22 cellular contexts compared by ENCODE assay signal in the genomic region with DNA sequence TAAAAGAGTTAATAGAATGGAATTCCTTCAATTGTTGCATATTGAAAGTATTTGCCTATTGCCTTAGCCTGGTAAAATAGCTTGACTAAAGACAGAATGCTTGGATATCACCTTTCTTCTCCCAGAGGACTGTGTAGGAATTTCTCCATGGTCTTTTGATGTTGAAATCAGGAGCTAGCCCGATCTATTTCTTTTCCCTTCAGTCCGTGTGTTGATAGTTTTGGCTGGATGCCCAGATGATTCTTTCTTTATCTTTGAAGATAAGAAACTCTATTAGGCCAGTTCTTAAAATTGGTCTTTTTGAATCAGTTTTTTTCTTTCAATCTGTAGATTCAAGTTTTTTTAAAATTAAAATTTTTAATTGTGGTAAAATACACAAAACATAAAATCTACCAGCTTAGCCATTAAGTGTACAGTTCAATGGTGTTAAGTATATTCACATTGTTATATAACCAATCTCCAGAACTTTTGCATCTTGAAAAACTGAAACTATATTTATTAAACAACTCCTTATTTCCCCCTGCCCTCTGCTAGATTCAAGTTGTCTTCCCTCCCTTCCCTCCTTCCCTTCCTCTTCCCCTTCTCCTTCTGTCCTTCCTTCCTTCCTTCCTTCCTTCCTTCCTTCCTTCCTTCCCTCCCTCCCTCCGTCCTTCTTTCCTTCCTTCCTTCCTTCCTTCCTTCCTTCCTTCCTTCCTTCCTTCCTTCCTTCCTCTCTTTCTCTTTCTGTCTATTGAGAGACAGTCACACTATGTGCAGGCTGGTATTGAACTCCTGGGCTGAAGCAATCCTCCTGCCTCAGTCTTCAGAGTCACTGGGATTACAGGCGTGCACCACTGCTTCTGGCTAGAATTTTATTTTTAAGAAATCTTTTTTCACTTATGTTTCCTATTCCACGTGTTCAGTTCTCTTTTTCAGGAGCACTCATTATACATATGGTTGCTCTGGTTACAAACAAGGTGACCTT. TPM values are rescaled to one million over a fixed set of nuclear protein-coding genes. Genes with fewer than 3 reads are reported as not detected.
A peak's percentile ranks its signal among the peaks of the same experiment; 100 is the strongest.
DNase-seq lines count a peak whose midpoint lies in the region; ATAC-seq, FAIRE-seq and TF ChIP-seq lines count a peak whose summit lies in the region.
"Had no signal": no experiment of that assay in that cellular context is flagged by ENCODE, and none has a peak within 500 bp of the region (broad histone marks: within the 10 kb centered on the region; RNA-seq: fewer than 3 reads in every experiment).

No MANE protein-coding gene starts in this region.

- no peaks in the 10 kb centered on the region for H3K79me2 ChIP-seq in SK-N-SH (ENCODE audit: insufficient read depth)
- H3K79me2 ChIP-seq in K562 (ENCODE audit: control insufficient read depth, insufficient read depth, low read length), result no peaks in the 10 kb centered on the region
- no peaks in the 10 kb centered on the region for H3K79me2 ChIP-seq in mesendoderm (ENCODE audit: control insufficient read depth, insufficient read depth, low read length)

- no peak overlapping the region for H3K23ac ChIP-seq in mesendoderm (ENCODE audit: low read length)

- intact Hi-C loops in K562 (cut with micrococcal nuclease), result no loop called here

- FAIRE-seq in K562 (lab: Jason Lieb, UNC), result no peak
- FAIRE-seq: H54, HTR-8/SVneo had no signal

- in situ Hi-C loops in K562 (cut with MboI), result no loop called here

- no peak overlapping the region for H3K27ac ChIP-seq in SK-N-SH (ENCODE audit: low read depth in 2 of 2, low read length in 1 of 2)
- H3K27ac ChIP-seq in K562 (ENCODE audit: extremely low read depth, low read depth, low read length), result no peak overlapping the region
- H3K27ac ChIP-seq in mesendoderm (ENCODE audit: low read depth, low read length), result no peak overlapping the region
- H3K27ac ChIP-seq: 22Rv1, Peyer's patch had no signal

- no peak overlapping the region for H2BK15ac ChIP-seq in mesendoderm (replicated peaks; ENCODE audit: low read depth)

- ATAC-seq in SK-N-SH treated with all-trans-retinoic acid at 6 μM for 48 hours (no peak), K562 (no peak)

- H2AK5ac ChIP-seq in mesendoderm (ENCODE audit: low read length), result no peak overlapping the region

- H3K27me3 ChIP-seq in SK-N-SH (ENCODE audit: insufficient read depth) (peaks cover 10% of the 10 kb centered on the region; the same call in 1 of the 2 replicates), K562 (ENCODE audit: control insufficient read depth in 2 of 2, insufficient read depth in 2 of 2, low read length in 2 of 2) (no peaks in the 10 kb centered on the region), mesendoderm (ENCODE audit: insufficient read depth, low read length, poor library complexity) (no peaks in the 10 kb centered on the region)
- H3K27me3 ChIP-seq: Peyer's patch had no signal

- no TSS peak for BruUV-seq in K562 (replicated peaks; lab: Mats Ljungman, UMichigan)

- DNase-seq in SK-N-SH (no peak), K562 (ENCODE audit: extremely low read depth in 1 of 4, low spot score in 3 of 4) (no peak), islet precursor cell (peak; percentile 22), UCSD-AML1 (lab: John Stamatoyannopoulos, UW; ENCODE audit: unreplicated experiment) (no peak), SIG-M5 treated with dmso at 0.1 percent for 504 hours (lab: John Stamatoyannopoulos, UW; ENCODE audit: unreplicated experiment) (no peak), mesendoderm (no peak)
- DNase-seq in activated CD8-positive, alpha-beta memory T cell treated with anti-CD3 and anti-CD28 coated beads, Interleukin-2, amount 50 U/mL, for 48 hours, result no peak
- DNase-seq: DND-41; NCI-H1105; NCI-H1694; NCI-H2081 treated with DMSO at 0.1 percent for 48 hours; NCI-H748 treated with DMSO at 0.1 percent for 48 hours; NK-92 treated with Interleukin-12 subunit alpha and Interleukin-12 subunit beta, amount 100 ng/mL, for 24 hours; Peyer's patch had no signal

- H3K18ac ChIP-seq in mesendoderm (ENCODE audit: low read length), result no peak overlapping the region

- no peak overlapping the region for H2BK120ac ChIP-seq in mesendoderm (ENCODE audit: low read depth, low read length)

- H3K79me1 ChIP-seq in mesendoderm (ENCODE audit: low read length), result no peaks in the 10 kb centered on the region

- H3K4me3 ChIP-seq in SK-N-SH (ENCODE audit: low read depth in 2 of 2, low read length in 1 of 2) (no peak overlapping the region), K562 (no peak overlapping the region), mesendoderm (ENCODE audit: low read length) (no peak overlapping the region)
- H3K4me3 ChIP-seq: Peyer's patch had no signal

- H3K56ac ChIP-seq in mesendoderm (ENCODE audit: low read length), result no peak overlapping the region

- TF ChIP-seq CTCF in SK-N-SH (IDR thresholded peaks at IDR 0.05), result no peak
- TF ChIP-seq CTCF in K562 (IDR thresholded peaks at IDR 0.05 in 2 of 3, conservative IDR thresholded peaks at IDR 0.05 in 1 of 3; ENCODE audit: insufficient read depth in 2 of 3, low read depth in 1 of 3, low read length in 3 of 3), result no peak

- no peaks in the 10 kb centered on the region for H3K9me2 ChIP-seq in SK-N-SH

- no peaks in the 10 kb centered on the region for H3K9me1 ChIP-seq in K562 (ENCODE audit: control insufficient read depth, insufficient read depth, low read length)

- no peak overlapping the region for H2BK5ac ChIP-seq in mesendoderm (ENCODE audit: low read length)

- no peak overlapping the region for H3K9ac ChIP-seq in SK-N-SH
- no peak overlapping the region for H3K9ac ChIP-seq in K562 (ENCODE audit: insufficient read depth in 1 of 2, low read depth in 2 of 2, low read length in 2 of 2)
- no peak overlapping the region for H3K9ac ChIP-seq in mesendoderm (ENCODE audit: low read length)

- H3K4me2 ChIP-seq in SK-N-SH, result no peak overlapping the region
- no peak overlapping the region for H3K4me2 ChIP-seq in K562 (ENCODE audit: insufficient read depth, low read length)
- H3K4me2 ChIP-seq in mesendoderm (ENCODE audit: low read length), result no peak overlapping the region

- no peak overlapping the region for H4K8ac ChIP-seq in mesendoderm (ENCODE audit: low read depth, low read length)

- H3K4me1 ChIP-seq in SK-N-SH (ENCODE audit: control insufficient read depth in 1 of 2, insufficient read depth in 2 of 2, low read depth in 1 of 2, low read length in 1 of 2) (peaks cover 0 to 10% of the 10 kb centered on the region in 2 experiments; a peak in 1 of 4 replicates), K562 (replicated peaks in 1 of 2; ENCODE audit: control insufficient read depth in 2 of 2, insufficient read depth in 2 of 2, low read length in 2 of 2) (no peaks in the 10 kb centered on the region), mesendoderm (ENCODE audit: control insufficient read depth, low read depth, low read length) (no peaks in the 10 kb centered on the region)
- H3K4me1 ChIP-seq: Peyer's patch had no signal

- CTCF ChIA-PET in SK-N-SH (lab: Yijun Ruan, JAX) (interaction anchor here (0.7 kb wide), 1 partner anchor 28 kb away, joined by 3 read pairs; no protein-coding TSS in a partner anchor), K562 (lab: Yijun Ruan, JAX; ENCODE audit: low intra/inter-chr PET ratio) (no interaction called here)

- no peaks in the 10 kb centered on the region for H3K9me3 ChIP-seq in SK-N-SH
- no peaks in the 10 kb centered on the region for H3K9me3 ChIP-seq in K562 (replicated peaks; ENCODE audit: control insufficient read depth, insufficient read depth, low read depth, low read length)

- TF ChIP-seq POLR2A in K562 (conservative IDR thresholded peaks at IDR 0.05), result no peak

- no peak overlapping the region for H3K4ac ChIP-seq in mesendoderm (ENCODE audit: low read depth, low read length)

- no peak for TF ChIP-seq RAD21 in SK-N-SH (IDR thresholded peaks at IDR 0.05; ENCODE audit: low read length)
- no peak for TF ChIP-seq RAD21 in K562 (CRISPR knock-in tag; conservative IDR thresholded peaks at IDR 0.05 in 1 of 2, IDR thresholded peaks at IDR 0.05 in 1 of 2)

- no peaks in the 10 kb centered on the region for H4K20me1 ChIP-seq in SK-N-SH (ENCODE audit: insufficient read depth)
- no peaks in the 10 kb centered on the region for H4K20me1 ChIP-seq in K562 (replicated peaks; ENCODE audit: control insufficient read depth, insufficient read depth, low read length)

- H3F3A ChIP-seq in SK-N-SH (replicated peaks; ENCODE audit: insufficient read depth), result no peaks in the 10 kb centered on the region

- POLR2A ChIA-PET in SK-N-SH (lab: Yijun Ruan, JAX), result no interaction called here
- POLR2A ChIA-PET in K562 (lab: Yijun Ruan, JAX), result no interaction called here

- H4K5ac ChIP-seq in mesendoderm (ENCODE audit: low read length), result no peak overlapping the region

- H3K36me3 ChIP-seq in SK-N-SH (replicated peaks in 1 of 2; ENCODE audit: control insufficient read depth in 1 of 2, insufficient read depth in 2 of 2, low read length in 1 of 2), result no peaks in the 10 kb centered on the region
- no peaks in the 10 kb centered on the region for H3K36me3 ChIP-seq in K562 (ENCODE audit: control insufficient read depth, insufficient read depth, low read length)
- no peaks in the 10 kb centered on the region for H3K36me3 ChIP-seq in mesendoderm (ENCODE audit: control insufficient read depth, insufficient read depth, low read length)
- H3K36me3 ChIP-seq: Peyer's patch had no signal

- 3% methylated on average over 5 of the region's 5 CpGs for WGBS in SK-N-SH (ENCODE audit: low lambda C conversion rate)
- WGBS in K562 (ENCODE audit: insufficient coverage, low coverage, missing lambda C conversion rate), result 4% methylated on average over 4 of the region's 5 CpGs
- no CpG with 5 or more reads among the region's 5 CpGs for WGBS in mesendoderm (ENCODE audit: extremely low coverage, insufficient coverage, low lambda C conversion rate)

- H2AFZ ChIP-seq in SK-N-SH (ENCODE audit: low read depth), result no peak overlapping the region
- H2AFZ ChIP-seq in K562 (ENCODE audit: low read depth, low read length), result no peak overlapping the region

- TF ChIP-seq EP300 in SK-N-SH (IDR thresholded peaks at IDR 0.05; ENCODE audit: borderline replicate concordance in 1 of 2, low read depth in 1 of 2, low read length in 1 of 2) (no peak), K562 (IDR thresholded peaks at IDR 0.05; ENCODE audit: low read length) (no peak)

RNA-seq across cellular contexts. Expression of a gene that starts 10.1 kb away (rescaled TPM):
- polyA plus RNA-seq in SK-N-SH (2012; rRNA removed) (not detected in 2 replicates), K562 (2011; rRNA removed) (not detected in 2 replicates), K562 (2014; fragmentation: Illumina TruSeq; extraction: Trizol) (not detected in 2 replicates), K562 (2014; fragmentation: Nextera tagmentation; extraction: Ambion mirVana) (not detected), K562 (2014; rRNA removed) (not detected in 2 replicates)
- not detected in 2 replicates for polyA plus RNA-seq in SK-N-SH (2012; cell fraction: cytosol; rRNA removed)
- polyA plus RNA-seq in SK-N-SH (2012; cell fraction: nucleus; rRNA removed), result not detected in 2 replicates
- not detected in 2 replicates for total RNA-seq in K562 (2011; cell fraction: chromatin; rRNA removed; ENCODE audit: low replicate concordance)
- total RNA-seq in K562 (2011; cell fraction: nucleolus; rRNA removed), result not detected in 2 replicates
- not detected in 2 replicates for total RNA-seq in K562 (2011; cell fraction: nucleoplasm; rRNA removed)
- total RNA-seq in K562 (2014; rRNA removed) (not detected in 2 replicates), K562 (2014; rRNA removed; fragmentation: Illumina TruSeq; extraction: Trizol) (not detected in 2 replicates), K562 (2015; rRNA removed; fragmentation: Illumina TruSeq; extraction: Trizol) (not detected in 2 replicates), K562 (2021) (not detected in 2 replicates)
- polyA plus RNA-seq in K562 (2011; cell fraction: cytosol; rRNA removed), result not detected in 2 replicates
- not detected in 2 replicates for polyA plus RNA-seq in K562 (2011; cell fraction: nucleus; rRNA removed)
- polyA plus RNA-seq in K562 (2012), result not detected in 2 replicates
- polyA minus RNA-seq in K562 (2011; rRNA and poly(A)+ RNA removed), result not detected in 2 replicates
- polyA minus RNA-seq in K562 (2011; cell fraction: cytosol; rRNA and poly(A)+ RNA removed), result not detected in 2 replicates
- polyA minus RNA-seq in K562 (2011; cell fraction: nucleus; rRNA and poly(A)+ RNA removed), result not detected in 2 replicates
- polyA plus RNA-seq in mesendoderm (2013, experiment 1 of 2), result not detected
- polyA plus RNA-seq in mesendoderm (2013, experiment 2 of 2), result not detected
- total RNA-seq: G401, NCI-H460, Peyer's patch had no signal
- polyA plus RNA-seq: AG04450, CD14-positive monocyte had no signal

RNA-seq across cellular contexts. Expression of a gene that starts 23.6 kb away (rescaled TPM):
- not detected in 2 replicates for polyA plus RNA-seq in SK-N-SH (2012; rRNA removed)
- not detected in 2 replicates for polyA plus RNA-seq in SK-N-SH (2012; cell fraction: cytosol; rRNA removed)
- not detected in 2 replicates for polyA plus RNA-seq in SK-N-SH (2012; cell fraction: nucleus; rRNA removed)
- total RNA-seq in K562 (2011; cell fraction: chromatin; rRNA removed; ENCODE audit: low replicate concordance), result not detected in 2 replicates
- not detected in 2 replicates for total RNA-seq in K562 (2011; cell fraction: nucleolus; rRNA removed)
- total RNA-seq in K562 (2011; cell fraction: nucleoplasm; rRNA removed), result not detected in 2 replicates
- not detected in 2 replicates for total RNA-seq in K562 (2014; rRNA removed)
- not detected in 2 replicates for total RNA-seq in K562 (2014; rRNA removed; fragmentation: Illumina TruSeq; extraction: Trizol)
- not detected in 2 replicates for total RNA-seq in K562 (2015; rRNA removed; fragmentation: Illumina TruSeq; extraction: Trizol)
- total RNA-seq in K562 (2021), result not detected in 2 replicates
- not detected in 2 replicates for polyA plus RNA-seq in K562 (2011; rRNA removed)
- not detected in 2 replicates for polyA plus RNA-seq in K562 (2011; cell fraction: cytosol; rRNA removed)
- not detected in 2 replicates for polyA plus RNA-seq in K562 (2011; cell fraction: nucleus; rRNA removed)
- polyA plus RNA-seq in K562 (2012), result not detected in 2 replicates
- polyA plus RNA-seq in K562 (2014; fragmentation: Illumina TruSeq; extraction: Trizol), result not detected in 2 replicates
- not detected for polyA plus RNA-seq in K562 (2014; fragmentation: Nextera tagmentation; extraction: Ambion mirVana)
- polyA plus RNA-seq in K562 (2014; rRNA removed), result not detected in 2 replicates
- not detected in 2 replicates for polyA minus RNA-seq in K562 (2011; rRNA and poly(A)+ RNA removed)
- polyA minus RNA-seq in K562 (2011; cell fraction: cytosol; rRNA and poly(A)+ RNA removed), result not detected in 2 replicates
- not detected in 2 replicates for polyA minus RNA-seq in K562 (2011; cell fraction: nucleus; rRNA and poly(A)+ RNA removed)
- not detected for polyA plus RNA-seq in mesendoderm (2013, experiment 1 of 2)
- polyA plus RNA-seq in mesendoderm (2013, experiment 2 of 2), result not detected
- total RNA-seq: G401, NCI-H460, Peyer's patch had no signal
- polyA plus RNA-seq: AG04450, CD14-positive monocyte had no signal

RNA-seq across cellular contexts. Expression of a gene that starts 36.1 kb away (rescaled TPM):
- not detected in 2 replicates for polyA plus RNA-seq in SK-N-SH (2012; rRNA removed)
- polyA plus RNA-seq in SK-N-SH (2012; cell fraction: cytosol; rRNA removed), result not detected in 2 replicates
- polyA plus RNA-seq in SK-N-SH (2012; cell fraction: nucleus; rRNA removed), result not detected in 2 replicates
- not detected in 2 replicates for total RNA-seq in K562 (2011; cell fraction: chromatin; rRNA removed; ENCODE audit: low replicate concordance)
- total RNA-seq in K562 (2011; cell fraction: nucleolus; rRNA removed), result not detected in 2 replicates
- not detected in 2 replicates for total RNA-seq in K562 (2011; cell fraction: nucleoplasm; rRNA removed)
- total RNA-seq in K562 (2014; rRNA removed), result not detected in 2 replicates
- not detected in 2 replicates for total RNA-seq in K562 (2014; rRNA removed; fragmentation: Illumina TruSeq; extraction: Trizol)
- not detected in 2 replicates for total RNA-seq in K562 (2015; rRNA removed; fragmentation: Illumina TruSeq; extraction: Trizol)
- not detected in 2 replicates for total RNA-seq in K562 (2021)
- polyA plus RNA-seq in K562 (2011; rRNA removed), result not detected in 2 replicates
- polyA plus RNA-seq in K562 (2011; cell fraction: cytosol; rRNA removed), result not detected in 2 replicates
- not detected in 2 replicates for polyA plus RNA-seq in K562 (2011; cell fraction: nucleus; rRNA removed)
- 0.07 TPM in 1 of 2 replicates, not detected in the other for polyA plus RNA-seq in K562 (2012)
- not detected in 2 replicates for polyA plus RNA-seq in K562 (2014; fragmentation: Illumina TruSeq; extraction: Trizol)
- polyA plus RNA-seq in K562 (2014; fragmentation: Nextera tagmentation; extraction: Ambion mirVana), result not detected
- not detected in 2 replicates for polyA plus RNA-seq in K562 (2014; rRNA removed)
- polyA minus RNA-seq in K562 (2011; rRNA and poly(A)+ RNA removed), result not detected in 2 replicates
- polyA minus RNA-seq in K562 (2011; cell fraction: cytosol; rRNA and poly(A)+ RNA removed), result not detected in 2 replicates
- not detected in 2 replicates for polyA minus RNA-seq in K562 (2011; cell fraction: nucleus; rRNA and poly(A)+ RNA removed)
- polyA plus RNA-seq in mesendoderm (2013, experiment 1 of 2), result 22.2 TPM
- polyA plus RNA-seq in mesendoderm (2013, experiment 2 of 2), result 22.7 TPM
- total RNA-seq: G401, NCI-H460 had no signal
- polyA plus RNA-seq: AG04450, CD14-positive monocyte had no signal
